In genomic region chr7:77897004-77897547, GRCh38 we compare ENCODE assay signal across 21 cellular contexts.
DNase-seq lines count a peak whose midpoint lies in the region; ATAC-seq, FAIRE-seq and TF ChIP-seq lines count a peak whose summit lies in the region.
"Had no signal": no experiment of that assay in that cellular context is flagged by ENCODE, and none has a peak within 500 bp of the region (broad histone marks: within the 10 kb centered on the region; RNA-seq: fewer than 3 reads in every experiment).

No MANE protein-coding gene starts in this region.

- no peak overlapping the region for H3K27ac Mint-ChIP-seq in activated T-cell treated with anti-CD3 and anti-CD28 coated beads, Interleukin-2, amount 50 U/mL, for 72 hours
- H3K27ac Mint-ChIP-seq: CD4-positive, alpha-beta T cell had no signal

- H3K4me3 ChIP-seq in GM06990 (replicated peaks; ENCODE audit: low read depth, low read length), result no peak overlapping the region
- no peak overlapping the region for H3K4me3 ChIP-seq in Karpas-422 (ENCODE audit: low read length)
- H3K4me3 ChIP-seq in GM12878, result no peak overlapping the region
- H3K4me3 ChIP-seq in pancreas, result no peak overlapping the region

- TF ChIP-seq POLR2A in GM12878 (IDR thresholded peaks at IDR 0.05; ENCODE audit: low read depth, low read length), result no peak

- BruUV-seq in GM12878 (replicated peaks; lab: Mats Ljungman, UMichigan), result no TSS peak

- H3K27ac ChIP-seq in Karpas-422 (ENCODE audit: low read length) (0 out of 2 replicates have a peak overlapping the region, but pooled peaks have one; percentile 18), GM12878 (ENCODE audit: control insufficient read depth, insufficient read depth) (no peak overlapping the region), pancreas (no peak overlapping the region)

- H3K9me3 ChIP-seq in Karpas-422 (ENCODE audit: low read length) (no peaks in the 10 kb centered on the region), GM12878 (replicated peaks; ENCODE audit: control insufficient read depth, insufficient read depth, low read length) (no peaks in the 10 kb centered on the region), pancreas (no peaks in the 10 kb centered on the region)

- no peaks in the 10 kb centered on the region for H3K9me3 Mint-ChIP-seq in activated T-cell treated with anti-CD3 and anti-CD28 coated beads, Interleukin-2, amount 50 U/mL, for 72 hours
- H3K9me3 Mint-ChIP-seq: CD4-positive, alpha-beta T cell had no signal

- no peaks in the 10 kb centered on the region for H3K9me2 ChIP-seq in Karpas-422 (replicated peaks; ENCODE audit: insufficient read depth, low read length)

- no peak for TF ChIP-seq CTCF in GM06990 (IDR thresholded peaks at IDR 0.05; ENCODE audit: insufficient read depth, low read length, poor library complexity, severe bottlenecking)
- no peak for TF ChIP-seq CTCF in GM12878 (IDR thresholded peaks at IDR 0.05 in 2 of 3, conservative IDR thresholded peaks at IDR 0.05 in 1 of 3; ENCODE audit: control insufficient read depth in 2 of 3, extremely low read depth in 1 of 3, insufficient read depth in 1 of 3, low read depth in 3 of 3, low read length in 3 of 3)
- TF ChIP-seq CTCF in pancreas (IDR thresholded peaks at IDR 0.05), result no peak

- H3K4me1 Mint-ChIP-seq in activated T-cell treated with anti-CD3 and anti-CD28 coated beads, Interleukin-2, amount 50 U/mL, for 72 hours (ENCODE audit: low read depth), result no peaks in the 10 kb centered on the region

- POLR2A ChIA-PET in GM12878 (lab: Charles Lee), result no interaction called here

- FAIRE-seq in GM12878 (lab: Jason Lieb, UNC) (no peak), pancreas (lab: Jason Lieb, UNC) (peak; percentile 80)

- H3K27me3 ChIP-seq in GM06990 (replicated peaks; ENCODE audit: control insufficient read depth, insufficient read depth, low read length) (no peaks in the 10 kb centered on the region), Karpas-422 (ENCODE audit: low read length) (no peaks in the 10 kb centered on the region), GM12878 (replicated peaks in 1 of 2; ENCODE audit: control insufficient read depth in 2 of 2, insufficient read depth in 2 of 2, low read length in 1 of 2) (no peaks in the 10 kb centered on the region), pancreas (no peaks in the 10 kb centered on the region)

- peak overlapping the region in 1 of 2 donors; percentile 20 for H3K4me3 Mint-ChIP-seq in activated T-cell treated with anti-CD3 and anti-CD28 coated beads, Interleukin-2, amount 50 U/mL, for 72 hours
- H3K4me3 Mint-ChIP-seq: CD4-positive, alpha-beta T cell had no signal

- WGBS in GM12878 (ENCODE audit: insufficient coverage, insufficient replicate concordance, low lambda C conversion rate, missing lambda C conversion rate), result 96% methylated on average over 1 of the region's 1 CpG
- 93 to 96% methylated on average over 1 of the region's 1 CpG for WGBS in pancreas, 2 donors

- TF ChIP-seq EP300 in GM12878 (IDR thresholded peaks at IDR 0.05; ENCODE audit: borderline replicate concordance in 1 of 2, control insufficient read depth in 1 of 2, low read depth in 2 of 2, low read length in 2 of 2), result no peak

- in situ Hi-C loops in GM12878 (cut with MboI), result no loop called here

- SMC1A ChIA-PET in GM12878 (lab: Charles Lee; ENCODE audit: uncharacterized antibody, unreplicated experiment), result interaction anchor here (0.7 to 2.3 kb wide), 3 partner anchors 9 to 131 kb away, joined by 3 to 5 read pairs (median 4); no protein-coding TSS in a partner anchor

- H3K36me3 ChIP-seq in GM06990 (ENCODE audit: control insufficient read depth, insufficient read depth, low read length), result no peaks in the 10 kb centered on the region
- peaks cover 3% of the 10 kb centered on the region; the same call in 1 of the 2 replicates for H3K36me3 ChIP-seq in Karpas-422 (ENCODE audit: insufficient read depth, low read length)
- peaks cover 2 to 3% of the 10 kb centered on the region in 2 experiments; a peak in 2 of 4 replicates for H3K36me3 ChIP-seq in GM12878 (ENCODE audit: control insufficient read depth in 2 of 2, insufficient read depth in 2 of 2, low read length in 1 of 2)
- no peaks in the 10 kb centered on the region for H3K36me3 ChIP-seq in pancreas

- no peak overlapping the region for H3K4me2 ChIP-seq in Karpas-422 (ENCODE audit: low read depth, low read length, poor library complexity, severe bottlenecking)
- no peak overlapping the region for H3K4me2 ChIP-seq in GM12878 (ENCODE audit: control insufficient read depth, insufficient read depth)

- no peaks in the 10 kb centered on the region for H3K27me3 Mint-ChIP-seq in activated T-cell treated with anti-CD3 and anti-CD28 coated beads, Interleukin-2, amount 50 U/mL, for 72 hours (ENCODE audit: low read depth)
- H3K27me3 Mint-ChIP-seq: CD4-positive, alpha-beta T cell had no signal

- H3K9ac ChIP-seq in Karpas-422 (ENCODE audit: low read length) (no peak overlapping the region), GM12878 (ENCODE audit: control insufficient read depth, insufficient read depth, low read length) (no peak overlapping the region)

- TF ChIP-seq RAD21 in GM12878 (IDR thresholded peaks at IDR 0.05; ENCODE audit: insufficient read depth, low read depth, low read length), result no peak

- no peaks in the 10 kb centered on the region for H4K20me1 ChIP-seq in Karpas-422 (ENCODE audit: insufficient read depth, low read depth, low read length)
- no peaks in the 10 kb centered on the region for H4K20me1 ChIP-seq in GM12878 (ENCODE audit: control insufficient read depth, insufficient read depth)

- CTCF ChIA-PET in GM12878 (lab: Yijun Ruan, JAX), result interaction anchor here (0.6 to 1.7 kb wide), 6 partner anchors 9 to 245 kb away, joined by 3 to 5 read pairs (median 3); no protein-coding TSS in a partner anchor

- H3K36me3 Mint-ChIP-seq in activated T-cell treated with anti-CD3 and anti-CD28 coated beads, Interleukin-2, amount 50 U/mL, for 72 hours (ENCODE audit: insufficient read depth in 2 of 2), result no peaks in the 10 kb centered on the region

- H3K79me2 ChIP-seq in Karpas-422 (ENCODE audit: low read length), result peaks cover 85% of the 10 kb centered on the region
- peaks cover 2% of the 10 kb centered on the region; the same call in 1 of the 2 replicates for H3K79me2 ChIP-seq in GM12878 (ENCODE audit: control insufficient read depth, insufficient read depth, low read length)

- H2AFZ ChIP-seq in Karpas-422 (ENCODE audit: low read length), result no peak overlapping the region
- no peak overlapping the region for H2AFZ ChIP-seq in GM12878 (ENCODE audit: control insufficient read depth, low read depth, low read length)

- DNase-seq in GM06990 (ENCODE audit: extremely low read depth, insufficient read length) (peak; percentile 15), Karpas-422 (no peak), GM12878 (ENCODE audit: low read depth, low spot score) (no peak), pancreas (no peak), middle frontal gyrus (ENCODE audit: extremely low spot score, low spot score) (no peak), dermis blood vessel endothelial cell (no peak), SHP77 treated with DMSO at 0.1 percent for 48 hours (lab: John Stamatoyannopoulos, UW) (no peak)
- no peak for DNase-seq in activated T-cell treated with anti-CD3 and anti-CD28 coated beads, Interleukin-2, amount 50 U/mL, for 72 hours
- DNase-seq: CD4-positive, alpha-beta T cell; COR-L47; DMS79; GOT3; HCEC 1CT; KG1; NCI-H1105 treated with DMSO at 0.1 percent for 48 hours; NCI-H1694; NCI-H2081; NCI-H446; NCI-H526; Right ventricle myocardium superior; SW 1271 had no signal

- H3K4me1 ChIP-seq in Karpas-422 (ENCODE audit: low read length) (peaks cover 64% of the 10 kb centered on the region), GM12878 (ENCODE audit: control insufficient read depth, insufficient read depth, low read length) (no peaks in the 10 kb centered on the region), pancreas (no peaks in the 10 kb centered on the region)

- ATAC-seq in GM12878 (peak; percentile 52; the same call in 2 of the 3 replicates), pancreas (no peak)
- ATAC-seq in activated T-cell treated with anti-CD3 and anti-CD28 coated beads, Interleukin-2, amount 50 U/mL, for 72 hours (replicated peaks in 1 of 2), result no peak

- intact Hi-C loops in GM12878 (cut with micrococcal nuclease; ENCODE audit: unreplicated experiment), result no loop called here
- intact Hi-C loops in pancreas (cut with DNase I), result no loop called here

- RAD21 ChIA-PET in GM12878 (lab: Charles Lee; ENCODE audit: unreplicated experiment), result interaction anchor here (0.6 kb wide), 1 partner anchor 1375 kb away, joined by 3 read pairs; no protein-coding TSS in a partner anchor

TF ChIP-seq in GM12878, 131 proteins besides CTCF, POLR2A, EP300 and RAD21:
- TF ChIP-seq NR2F1 (conservative IDR thresholded peaks at IDR 0.05), result no peak
- TF ChIP-seq JUNB (IDR thresholded peaks at IDR 0.05), result peak; percentile 28; the same call in 1 of the 2 replicates
- TF ChIP-seq ZNF384 (IDR thresholded peaks at IDR 0.05; ENCODE audit: borderline replicate concordance, low read depth, low read length), result peak; percentile 39; the same call in 1 of the 2 replicates
- TF ChIP-seq, protein P1, sequence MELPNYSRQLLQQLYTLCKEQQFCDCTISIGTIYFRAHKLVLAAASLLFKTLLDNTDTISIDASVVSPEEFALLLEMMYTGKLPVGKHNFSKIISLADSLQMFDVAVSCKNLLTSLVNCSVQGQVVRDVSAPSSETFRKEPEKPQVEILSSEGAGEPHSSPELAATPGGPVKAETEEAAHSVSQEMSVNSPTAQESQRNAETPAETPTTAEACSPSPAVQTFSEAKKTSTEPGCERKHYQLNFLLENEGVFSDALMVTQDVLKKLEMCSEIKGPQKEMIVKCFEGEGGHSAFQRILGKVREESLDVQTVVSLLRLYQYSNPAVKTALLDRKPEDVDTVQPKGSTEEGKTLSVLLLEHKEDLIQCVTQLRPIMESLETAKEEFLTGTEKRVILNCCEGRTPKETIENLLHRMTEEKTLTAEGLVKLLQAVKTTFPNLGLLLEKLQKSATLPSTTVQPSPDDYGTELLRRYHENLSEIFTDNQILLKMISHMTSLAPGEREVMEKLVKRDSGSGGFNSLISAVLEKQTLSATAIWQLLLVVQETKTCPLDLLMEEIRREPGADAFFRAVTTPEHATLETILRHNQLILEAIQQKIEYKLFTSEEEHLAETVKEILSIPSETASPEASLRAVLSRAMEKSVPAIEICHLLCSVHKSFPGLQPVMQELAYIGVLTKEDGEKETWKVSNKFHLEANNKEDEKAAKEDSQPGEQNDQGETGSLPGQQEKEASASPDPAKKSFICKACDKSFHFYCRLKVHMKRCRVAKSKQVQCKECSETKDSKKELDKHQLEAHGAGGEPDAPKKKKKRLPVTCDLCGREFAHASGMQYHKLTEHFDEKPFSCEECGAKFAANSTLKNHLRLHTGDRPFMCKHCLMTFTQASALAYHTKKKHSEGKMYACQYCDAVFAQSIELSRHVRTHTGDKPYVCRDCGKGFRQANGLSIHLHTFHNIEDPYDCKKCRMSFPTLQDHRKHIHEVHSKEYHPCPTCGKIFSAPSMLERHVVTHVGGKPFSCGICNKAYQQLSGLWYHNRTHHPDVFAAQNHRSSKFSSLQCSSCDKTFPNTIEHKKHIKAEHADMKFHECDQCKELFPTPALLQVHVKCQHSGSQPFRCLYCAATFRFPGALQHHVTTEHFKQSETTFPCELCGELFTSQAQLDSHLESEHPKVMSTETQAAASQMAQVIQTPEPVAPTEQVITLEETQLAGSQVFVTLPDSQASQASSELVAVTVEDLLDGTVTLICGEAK (IDR thresholded peaks at IDR 0.05; ENCODE audit: borderline replicate concordance), result peak; percentile 56
TF ChIP-seq in GM12878: peak in this region for 3.
